ENCODE assay signal across 11 cellular contexts in the genomic region with DNA sequence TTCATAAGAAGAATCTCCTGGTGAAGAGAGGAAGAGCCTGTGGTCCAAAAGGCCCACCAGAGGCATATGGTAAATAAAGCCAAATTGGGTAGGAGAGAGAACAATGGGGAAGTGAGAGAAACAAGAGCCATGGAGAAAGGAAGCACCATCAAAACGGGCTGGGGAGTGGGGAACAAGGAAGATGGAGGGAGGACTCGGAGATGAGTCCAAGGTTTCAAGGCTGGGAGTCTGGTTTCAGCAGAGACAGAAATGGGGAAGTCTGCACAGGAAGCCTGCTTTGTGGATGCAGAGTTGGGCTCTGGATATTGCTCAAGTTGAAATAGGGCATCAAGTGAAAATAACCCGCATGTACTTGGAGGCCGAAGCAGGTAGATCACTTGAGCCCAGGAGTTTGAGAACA. TPM values are rescaled to one million over a fixed set of nuclear protein-coding genes. Genes with fewer than 3 reads are reported as not detected.
DNase-seq lines count a peak whose midpoint lies in the region; ATAC-seq and TF ChIP-seq lines count a peak whose summit lies in the region.
"Had no signal": no experiment of that assay in that cellular context is flagged by ENCODE, and none has a peak within 500 bp of the region (broad histone marks: within the 10 kb centered on the region; RNA-seq: fewer than 3 reads in every experiment).

No MANE protein-coding gene starts in this region.

- peaks cover 100% of the 10 kb centered on the region for H3K4me1 Mint-ChIP-seq in activated naive CD4-positive, alpha-beta T cell treated with anti-CD3 and anti-CD28 coated beads, Interleukin-2, amount 10 ng/mL, durations not matched to agents 7 days and 5 days
- peaks cover 78% of the 10 kb centered on the region for H3K4me1 Mint-ChIP-seq in T-helper 17 cell
- H3K4me1 Mint-ChIP-seq in type B pancreatic cell (ENCODE audit: unreplicated experiment), result no peaks in the 10 kb centered on the region
- H3K4me1 Mint-ChIP-seq in endodermal cell, result peaks cover 8% of the 10 kb centered on the region

- 92 to 95% methylated on average over 2 to 4 of the region's 4 CpGs for WGBS in endodermal cell (ENCODE audit: insufficient coverage in 1 of 2, insufficient read length in 1 of 2), 2 experiments

- H3K36me3 ChIP-seq in right atrium auricular region (no peaks in the 10 kb centered on the region), mucosa of descending colon (ENCODE audit: low read depth) (no peaks in the 10 kb centered on the region), endodermal cell (ENCODE audit: control insufficient read depth, insufficient read depth, low read length) (no peaks in the 10 kb centered on the region)

- ATAC-seq in T-helper 17 cell (no peak), mucosa of descending colon (no peak)

- H3K9ac ChIP-seq in endodermal cell (ENCODE audit: extremely low read depth, low read length, poor library complexity, severe bottlenecking), result no peak overlapping the region

- H3K27ac ChIP-seq in right atrium auricular region (peak overlapping the region; percentile 11 to 14), endodermal cell (ENCODE audit: low read depth, low read length) (no peak overlapping the region)

- H3K9me3 Mint-ChIP-seq in activated naive CD4-positive, alpha-beta T cell treated with anti-CD3 and anti-CD28 coated beads, Interleukin-2, amount 10 ng/mL, durations not matched to agents 7 days and 5 days, result peaks cover 23% of the 10 kb centered on the region
- H3K9me3 Mint-ChIP-seq in type B pancreatic cell (no peaks in the 10 kb centered on the region), endodermal cell (no peaks in the 10 kb centered on the region)
- H3K9me3 Mint-ChIP-seq: H9 had no signal

- no peaks in the 10 kb centered on the region for H3K4me1 ChIP-seq in right atrium auricular region
- no peaks in the 10 kb centered on the region for H3K4me1 ChIP-seq in mucosa of descending colon (ENCODE audit: low read depth)
- no peaks in the 10 kb centered on the region for H3K4me1 ChIP-seq in endodermal cell (ENCODE audit: control insufficient read depth, insufficient read depth, low read length)

- CTCF ChIA-PET in activated naive CD4-positive, alpha-beta T cell treated with anti-CD3 and anti-CD28 coated beads, Interleukin-2, amount 10 ng/mL, durations not matched to agents 7 days and 5 days (lab: Charles Lee), result no interaction called here

- H3K4me3 Mint-ChIP-seq in activated naive CD4-positive, alpha-beta T cell treated with anti-CD3 and anti-CD28 coated beads, Interleukin-2, amount 10 ng/mL, durations not matched to agents 7 days and 5 days, result peak overlapping the region; percentile 9
- H3K4me3 Mint-ChIP-seq in T-helper 17 cell (peak overlapping the region; percentile 59), type B pancreatic cell (no peak overlapping the region), endodermal cell (no peak overlapping the region)
- H3K4me3 Mint-ChIP-seq: H9 had no signal

- no peak overlapping the region for H3K4me3 ChIP-seq in right atrium auricular region
- H3K4me3 ChIP-seq in mucosa of descending colon, result no peak overlapping the region
- H3K4me3 ChIP-seq in endodermal cell (ENCODE audit: low read length), result no peak overlapping the region

- peaks cover 91% of the 10 kb centered on the region for H3K36me3 Mint-ChIP-seq in activated naive CD4-positive, alpha-beta T cell treated with anti-CD3 and anti-CD28 coated beads, Interleukin-2, amount 10 ng/mL, durations not matched to agents 7 days and 5 days
- H3K36me3 Mint-ChIP-seq in T-helper 17 cell (ENCODE audit: low read depth) (peaks cover 21% of the 10 kb centered on the region), type B pancreatic cell (no peaks in the 10 kb centered on the region), endodermal cell (ENCODE audit: low read depth) (no peaks in the 10 kb centered on the region)

- TF ChIP-seq CTCF in right atrium auricular region (IDR thresholded peaks at IDR 0.05) (no peak), type B pancreatic cell (conservative IDR thresholded peaks at IDR 0.05) (no peak), mucosa of descending colon (IDR thresholded peaks at IDR 0.05) (no peak), endodermal cell (conservative IDR thresholded peaks at IDR 0.05) (no peak)

- no peaks in the 10 kb centered on the region for H3K27me3 ChIP-seq in right atrium auricular region
- no peaks in the 10 kb centered on the region for H3K27me3 ChIP-seq in endodermal cell (ENCODE audit: control insufficient read depth, insufficient read depth, low read length, poor library complexity, severe bottlenecking)

- intact Hi-C loops in mucosa of descending colon (cut with DNase I, micrococcal nuclease), result no loop called here

- peak overlapping the region; percentile 94 for H3K27ac Mint-ChIP-seq in activated naive CD4-positive, alpha-beta T cell treated with anti-CD3 and anti-CD28 coated beads, Interleukin-2, amount 10 ng/mL, durations not matched to agents 7 days and 5 days
- H3K27ac Mint-ChIP-seq in T-helper 17 cell (peak overlapping the region; percentile 99), type B pancreatic cell (no peak overlapping the region), endodermal cell (no peak overlapping the region)
- H3K27ac Mint-ChIP-seq: H9 had no signal

- H3K27me3 Mint-ChIP-seq in activated naive CD4-positive, alpha-beta T cell treated with anti-CD3 and anti-CD28 coated beads, Interleukin-2, amount 10 ng/mL, durations not matched to agents 7 days and 5 days, result no peaks in the 10 kb centered on the region
- H3K27me3 Mint-ChIP-seq in T-helper 17 cell (no peaks in the 10 kb centered on the region), type B pancreatic cell (peaks cover 49% of the 10 kb centered on the region), endodermal cell (ENCODE audit: insufficient read depth) (peaks cover 33% of the 10 kb centered on the region)

- no peaks in the 10 kb centered on the region for H3K9me3 ChIP-seq in T-helper 17 cell (ENCODE audit: control insufficient read depth, low read length, poor library complexity, severe bottlenecking)
- no peaks in the 10 kb centered on the region for H3K9me3 ChIP-seq in right atrium auricular region
- no peaks in the 10 kb centered on the region for H3K9me3 ChIP-seq in mucosa of descending colon
- no peaks in the 10 kb centered on the region for H3K9me3 ChIP-seq in endodermal cell (ENCODE audit: control insufficient read depth, low read length)

- DNase-seq in activated naive CD4-positive, alpha-beta T cell treated with anti-CD3 and anti-CD28 coated beads, Interleukin-2, amount 10 ng/mL, durations not matched to agents 7 days and 5 days, result no peak
- DNase-seq in activated naive CD4-positive, alpha-beta T cell treated with Interleukin-2 at 50 U/mL for 16 hours, result no peak
- DNase-seq in T-helper 17 cell (no peak), right atrium auricular region (ENCODE audit: low spot score) (peak; percentile 59), type B pancreatic cell (ENCODE audit: extremely low spot score, unreplicated experiment) (peak; percentile 13), DMS79 (lab: John Stamatoyannopoulos, UW) (no peak), mucosa of descending colon (no peak), endodermal cell (no peak)
- DNase-seq: H9, NCI-H2227 treated with DMSO at 0.1 percent for 48 hours, SHP77 had no signal

RNA-seq across cellular contexts. Expression of a gene that starts 9.9 kb away (rescaled TPM):
- total RNA-seq in T-helper 17 cell (100 to 1,000 TPM; 164 to 177 TPM), right atrium auricular region (1 to 10 TPM; 5.0 to 7.5 TPM), type B pancreatic cell (ENCODE audit: low replicate concordance) (0.29 TPM in 2 replicates), mucosa of descending colon (10 to 100 TPM in 1 of 3 donors, 1 to 10 TPM in 2; 2.7 to 10.4 (median 6.8) TPM), endodermal cell (10 to 100 TPM; 10.4 to 37.0 TPM)
- 8.8 TPM for polyA plus RNA-seq in endodermal cell (2013, experiment 1 of 2)
- 8.0 TPM for polyA plus RNA-seq in endodermal cell (2013, experiment 2 of 2)

Comparison
In these comparisons a context has a peak if more than half of its experiments do, and no peak if none do; other contexts are left out.
1. DNase-seq: peak in right atrium auricular region (single experiment) and type B pancreatic cell (single experiment); none in activated naive CD4-positive, alpha-beta T cell treated with anti-CD3 and anti-CD28 coated beads, Interleukin-2, amount 10 ng/mL, durations not matched to agents 7 days and 5 days (single experiment), activated naive CD4-positive, alpha-beta T cell treated with Interleukin-2 at 50 U/mL for 16 hours (single experiment), T-helper 17 cell (0 of 3), DMS79 (single experiment), mucosa of descending colon (0 of 3) and endodermal cell (single experiment).
2. H3K27ac Mint-ChIP-seq: peak in activated naive CD4-positive, alpha-beta T cell treated with anti-CD3 and anti-CD28 coated beads, Interleukin-2, amount 10 ng/mL, durations not matched to agents 7 days and 5 days (single experiment) and T-helper 17 cell (single experiment); none in type B pancreatic cell (single experiment) and endodermal cell (single experiment).
3. H3K4me3 Mint-ChIP-seq: peak in activated naive CD4-positive, alpha-beta T cell treated with anti-CD3 and anti-CD28 coated beads, Interleukin-2, amount 10 ng/mL, durations not matched to agents 7 days and 5 days (single experiment) and T-helper 17 cell (single experiment); none in type B pancreatic cell (single experiment) and endodermal cell (single experiment).
4. RNA of a gene that starts 9.9 kb away (total RNA-seq): 164 to 177 TPM in T-helper 17 cell; 10.4 to 37.0 TPM in endodermal cell, 5.0 to 7.5 TPM in right atrium auricular region, 2.7 to 10.4 TPM in mucosa of descending colon and 0.29 TPM in type B pancreatic cell; every median in the first group is over 4 times any median in the second.